In genomic region chr3:56573501-56573900, GRCh38 we compare ENCODE assay signal across 24 cellular contexts.
"Had no signal": no experiment of that assay in that cellular context is flagged by ENCODE, and none has a peak within 500 bp of the region (broad histone marks: within the 10 kb centered on the region; RNA-seq: fewer than 3 reads in every experiment).

No MANE protein-coding gene starts in this region.

- H3K9me3 ChIP-seq: left ventricle myocardium inferior, pancreas, prostate gland, stomach, thoracic aorta, tibial artery, uterus had no signal

- H3K4me3 ChIP-seq: left ventricle myocardium inferior, lung, pancreas, prostate gland, skin epidermis, stomach, thoracic aorta, tibial artery, uterus had no signal

- ATAC-seq: left colon; naive thymus-derived CD8-positive, alpha-beta T cell; pancreas; right cardiac atrium; sciatic nerve; stimulated activated naive B cell treated with anti-CD40 and anti-IgM and Interleukin-4, amounts not matched to agents 10 μg/mL and 1 μg/mL and 100 μg/mL, for 72 hours; stimulated activated naive CD8-positive, alpha-beta T cell treated with anti-CD3 and anti-CD28 coated beads, Interleukin-15, Interleukin-2, amounts not matched to agents 100 U/mL and 50 U/mL, for 24 hours had no signal

- H3K36me3 ChIP-seq: uterus had no signal

- H3K27me3 ChIP-seq: pancreas, stomach, tibial artery, uterus had no signal

- DNase-seq: hippocampal formation; kidney; left colon; left ventricle myocardium inferior; naive thymus-derived CD8-positive, alpha-beta T cell; nucleus accumbens; pancreas; posterior cingulate gyrus; retina; right cardiac atrium; stimulated activated CD4-positive, alpha-beta T cell treated with anti-CD3 and anti-CD28 coated beads, Interleukin-12 subunit alpha, Interleukin-12 subunit beta, amount 100 ng/mL, for 4 hours; stimulated activated CD4-positive, alpha-beta T cell treated with anti-CD3 and anti-CD28 coated beads, Interleukin-15, amount 100 ng/mL, for 24 hours; stimulated activated CD4-positive, alpha-beta T cell treated with anti-CD3 and anti-CD28 coated beads, Interleukin-2, amount 100 ng/mL, for 24 hours; stimulated activated CD4-positive, alpha-beta T cell treated with anti-CD3 and anti-CD28 coated beads, Interleukin-4, amount 100 ng/mL, for 1 hour; stimulated activated naive B cell treated with anti-CD40 and anti-IgM and Interleukin-4, amounts not matched to agents 10 μg/mL and 1 μg/mL and 100 μg/mL, for 72 hours; stimulated activated naive CD8-positive, alpha-beta T cell treated with anti-CD3 and anti-CD28 coated beads, Interleukin-15, Interleukin-2, amounts not matched to agents 100 U/mL and 50 U/mL, for 24 hours; stomach; tibial artery; uterus had no signal

- H3K27ac ChIP-seq: left ventricle myocardium inferior, pancreas, prostate gland, skin epidermis, stomach, thoracic aorta, tibial artery, uterus had no signal

- H3K4me1 ChIP-seq: left ventricle myocardium inferior, pancreas, prostate gland, stomach, tibial artery, uterus had no signal
